ENCODE assay signal across 15 cellular contexts in the genomic region with DNA sequence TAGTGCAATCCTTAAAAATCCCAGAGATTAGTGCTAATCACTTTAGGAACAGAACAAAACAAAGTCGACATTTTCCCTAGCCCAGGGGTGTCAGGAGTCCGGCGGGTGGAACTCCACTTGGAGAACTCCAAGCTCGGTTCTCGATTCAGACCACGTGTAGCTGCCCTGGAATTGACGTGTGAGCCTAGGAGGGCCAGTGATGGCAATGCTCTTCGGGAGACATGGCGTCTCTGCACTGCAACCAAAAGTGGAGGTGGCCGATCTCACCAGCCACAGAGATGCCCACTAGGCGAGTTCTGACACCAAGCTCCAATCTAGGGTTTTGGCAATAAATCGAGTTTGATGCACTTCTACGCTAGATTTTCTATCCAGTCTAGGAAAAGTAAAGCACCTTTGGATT.
"Had no signal": no experiment of that assay in that cellular context is flagged by ENCODE, and none has a peak within 500 bp of the region (broad histone marks: within the 10 kb centered on the region; RNA-seq: fewer than 3 reads in every experiment).

No MANE protein-coding gene starts in this region.

- H3K9ac ChIP-seq: parathyroid adenoma had no signal

- H3K4me2 ChIP-seq: hepatocyte had no signal

- H2AFZ ChIP-seq: hepatocyte, parathyroid adenoma had no signal

- ATAC-seq: natural killer cell treated with Interleukin-12 subunit alpha and Interleukin-12 subunit beta and Interleukin-15 and Interleukin-18, amount 100 ng/mL, for 72 hours; psoas muscle had no signal

- H3K27ac ChIP-seq: coronary artery, hepatocyte, parathyroid adenoma, psoas muscle had no signal

- H3K9me3 ChIP-seq: psoas muscle had no signal

- H3K36me3 Mint-ChIP-seq: natural killer cell treated with Interleukin-12 subunit alpha and Interleukin-12 subunit beta and Interleukin-15 and Interleukin-18, amount 100 ng/mL, for 72 hours had no signal

- H3K27me3 ChIP-seq: hepatocyte had no signal

- H3K9me3 Mint-ChIP-seq: memory B cell; natural killer cell treated with Interleukin-12 subunit alpha and Interleukin-12 subunit beta and Interleukin-15 and Interleukin-18, amount 100 ng/mL, for 72 hours had no signal

- H3K4me1 ChIP-seq: parathyroid adenoma, psoas muscle had no signal

- H3K27ac Mint-ChIP-seq: memory B cell; natural killer cell treated with Interleukin-12 subunit alpha and Interleukin-12 subunit beta and Interleukin-15 and Interleukin-18, amount 100 ng/mL, for 72 hours had no signal

- H3K4me3 Mint-ChIP-seq: memory B cell; natural killer cell treated with Interleukin-12 subunit alpha and Interleukin-12 subunit beta and Interleukin-15 and Interleukin-18, amount 100 ng/mL, for 72 hours had no signal

- DNase-seq: effector CD4-positive, alpha-beta T cell; foreskin melanocyte; kidney glomerular epithelial cell; midbrain; psoas muscle; retina; small intestine; stimulated activated CD4-positive, alpha-beta T cell treated with anti-CD3 and anti-CD28 coated beads, Interleukin-2, amount 100 ng/mL, for 48 hours; stimulated activated naive CD4-positive, alpha-beta T cell treated with Interleukin-2 at 50 U/mL for 16 hours; trophoblast cell had no signal

- H3K4me3 ChIP-seq: coronary artery, hepatocyte, psoas muscle had no signal

- H3K79me2 ChIP-seq: hepatocyte, parathyroid adenoma had no signal

- H3K27me3 Mint-ChIP-seq: natural killer cell treated with Interleukin-12 subunit alpha and Interleukin-12 subunit beta and Interleukin-15 and Interleukin-18, amount 100 ng/mL, for 72 hours had no signal
